In the genomic region with DNA sequence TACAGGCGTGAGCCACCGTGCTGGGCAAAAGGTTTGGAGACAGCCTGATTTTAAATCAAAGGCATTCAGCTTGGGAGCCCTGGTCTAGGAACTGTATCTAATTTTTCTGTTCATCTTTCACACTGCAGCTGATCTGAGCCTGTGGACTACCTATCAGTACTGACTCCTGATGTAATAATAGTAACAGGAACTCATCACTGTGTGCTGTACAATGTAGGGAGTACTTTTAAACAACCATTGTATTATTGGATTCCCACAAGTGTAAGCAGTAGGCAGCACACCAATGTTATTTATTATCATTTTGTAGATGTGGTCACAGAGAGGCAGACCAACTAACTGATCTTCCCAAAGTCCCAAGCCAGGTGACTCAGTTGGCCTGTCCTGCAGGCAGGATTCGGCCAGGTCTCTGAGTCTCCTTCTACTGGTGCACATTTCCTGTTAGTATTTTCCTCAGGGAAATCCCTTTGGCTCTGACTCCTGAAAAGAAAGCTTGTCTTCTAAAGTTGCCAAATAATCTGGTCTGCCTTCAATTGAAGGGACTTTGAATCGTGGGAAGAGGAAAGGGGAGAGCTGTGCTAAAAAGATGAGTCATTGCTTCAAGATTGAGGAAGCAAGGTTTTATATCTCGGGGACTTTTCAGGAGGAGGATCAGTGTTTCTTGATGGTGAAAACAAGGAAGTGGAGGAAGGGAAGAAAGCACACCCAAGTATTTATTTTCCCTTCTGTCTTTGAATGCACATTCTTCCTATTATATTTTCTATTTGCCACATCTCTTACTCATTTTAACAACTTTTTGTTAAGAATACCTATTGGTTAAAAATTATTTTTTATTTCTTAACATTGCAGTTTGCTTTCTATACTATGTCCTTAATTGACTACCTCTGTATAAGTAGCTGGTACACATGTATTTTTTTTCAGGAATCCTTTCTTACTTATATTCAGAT, we compare ENCODE assay signal across 8 cellular contexts. TPM values are rescaled to one million over a fixed set of nuclear protein-coding genes. Genes with fewer than 3 reads are reported as not detected.
DNase-seq lines count a peak whose midpoint lies in the region; ATAC-seq and TF ChIP-seq lines count a peak whose summit lies in the region.

No MANE protein-coding gene starts in this region.

- CTCF ChIA-PET in OCI-LY7 (lab: Charles Lee; ENCODE audit: unreplicated experiment) = interaction anchor here (0.5 kb wide), 1 partner anchor 45 kb away, joined by 4 read pairs; no protein-coding TSS in a partner anchor
- CTCF ChIA-PET in naive thymus-derived CD4-positive, alpha-beta T cell (lab: Charles Lee) = interaction anchor here (1.0 to 1.4 kb wide), 2 partner anchors 12 to 38 kb away, joined by 3 read pairs; no protein-coding TSS in a partner anchor

- peaks cover 57% of the 10 kb centered on the region for H3K4me1 ChIP-seq in OCI-LY7 (ENCODE audit: insufficient read depth, low read length, poor library complexity, severe bottlenecking)
- peaks cover 37 to 55% of the 10 kb centered on the region in 2 donors for H3K4me1 ChIP-seq in naive thymus-derived CD4-positive, alpha-beta T cell (ENCODE audit: control insufficient read depth in 2 of 2, insufficient read depth in 2 of 2, low read length in 2 of 2)

- H3K4me3 ChIP-seq in OCI-LY7 (ENCODE audit: low read depth, low read length, poor library complexity, severe bottlenecking) = peak overlapping the region; percentile 51
- H3K4me3 ChIP-seq in naive thymus-derived CD4-positive, alpha-beta T cell (ENCODE audit: low read length) = no peak overlapping the region

- H3K9me3 ChIP-seq in OCI-LY7 (ENCODE audit: low read length) = peaks cover 18% of the 10 kb centered on the region; the same call in 1 of the 2 replicates
- no peaks in the 10 kb centered on the region for H3K9me3 ChIP-seq in naive thymus-derived CD4-positive, alpha-beta T cell (ENCODE audit: control insufficient read depth in 2 of 3, low read length in 3 of 3)

- no peaks in the 10 kb centered on the region for H3K36me3 Mint-ChIP-seq in dendritic cell treated with granulocyte-macrophage colony-stimulating factor and Interleukin-4, amounts not matched to agents 40 ng/mL and 50 ng/mL, for 4 days (ENCODE audit: low read depth)
- peaks cover 0 to 13% (median 6%) of the 10 kb centered on the region in 5 donors for H3K36me3 Mint-ChIP-seq in naive thymus-derived CD4-positive, alpha-beta T cell

- POLR2A ChIA-PET in OCI-LY7 (lab: Charles Lee) = interaction anchor here (1.2 to 5.3 kb wide), 7 partner anchors 9 to 128 kb away, joined by 3 to 52 read pairs (median 3); no protein-coding TSS in a partner anchor
- POLR2A ChIA-PET in naive thymus-derived CD4-positive, alpha-beta T cell (lab: Charles Lee) = interaction anchor here (0.9 kb wide), 1 partner anchor 13 kb away, joined by 3 read pairs; no protein-coding TSS in a partner anchor

- no peaks in the 10 kb centered on the region for H3K9me2 ChIP-seq in OCI-LY7 (ENCODE audit: insufficient read depth, low read length)

- H2AFZ ChIP-seq in OCI-LY7 (ENCODE audit: low read length) = peak overlapping the region; percentile 75

- peak overlapping the region; percentile 58 for H3K27ac ChIP-seq in OCI-LY7 (ENCODE audit: low read depth, low read length, poor library complexity, severe bottlenecking)
- H3K27ac ChIP-seq in naive thymus-derived CD4-positive, alpha-beta T cell (ENCODE audit: low read depth, low read length) = no peak overlapping the region

- H3K79me2 ChIP-seq in OCI-LY7 (ENCODE audit: insufficient read depth, low read depth, low read length) = no peaks in the 10 kb centered on the region

- no TSS peak for BruUV-seq in OCI-LY7 (replicated peaks; lab: Mats Ljungman, UMichigan)

- H3K36me3 ChIP-seq in OCI-LY7 (ENCODE audit: insufficient read depth, low read length) = peaks cover 3% of the 10 kb centered on the region; the same call in 1 of the 2 replicates
- H3K36me3 ChIP-seq in naive thymus-derived CD4-positive, alpha-beta T cell (ENCODE audit: control insufficient read depth in 2 of 3, insufficient read depth in 3 of 3, low read length in 3 of 3) = no peaks in the 10 kb centered on the region

- no peak for TF ChIP-seq CTCF in OCI-LY7 (conservative IDR thresholded peaks at IDR 0.05; ENCODE audit: low read length)

- H3K4me3 Mint-ChIP-seq in dendritic cell treated with granulocyte-macrophage colony-stimulating factor and Interleukin-4, amounts not matched to agents 40 ng/mL and 50 ng/mL, for 4 days = peak overlapping the region; percentile 20
- peak overlapping the region in 8 of 10 donors; percentile 9 to 65 (median 48) for H3K4me3 Mint-ChIP-seq in naive thymus-derived CD4-positive, alpha-beta T cell

- peaks cover 12% of the 10 kb centered on the region for H3K9me3 Mint-ChIP-seq in dendritic cell treated with granulocyte-macrophage colony-stimulating factor and Interleukin-4, amounts not matched to agents 40 ng/mL and 50 ng/mL, for 4 days
- H3K9me3 Mint-ChIP-seq in naive thymus-derived CD4-positive, alpha-beta T cell = peaks cover 0 to 10% (median 6%) of the 10 kb centered on the region in 11 donors

- intact Hi-C loops in OCI-LY7 (cut with micrococcal nuclease; ENCODE audit: unreplicated experiment) = loop anchor here (10.0 kb wide), 1 partner anchor 1541 kb away; a partner anchor contains a TSS
- intact Hi-C loops in dendritic cell treated with granulocyte-macrophage colony-stimulating factor and Interleukin-4, amounts not matched to agents 40 ng/mL and 50 ng/mL, for 4 days (cut with micrococcal nuclease) = loop anchor here (1.0 to 2.0 kb wide), 2 partner anchors 9 to 15 kb away; a partner anchor contains a TSS
- intact Hi-C loops in naive thymus-derived CD4-positive, alpha-beta T cell (cut with micrococcal nuclease) = loop anchor here (2.0 to 10.0 kb wide), 3 partner anchors 15 to 641 kb away; a partner anchor contains a TSS

- H3K4me1 Mint-ChIP-seq in dendritic cell treated with granulocyte-macrophage colony-stimulating factor and Interleukin-4, amounts not matched to agents 40 ng/mL and 50 ng/mL, for 4 days (ENCODE audit: low read depth) = peaks cover 86% of the 10 kb centered on the region
- H3K4me1 Mint-ChIP-seq in naive thymus-derived CD4-positive, alpha-beta T cell = peaks cover 30 to 59% (median 51%) of the 10 kb centered on the region in 7 donors

- H3K27ac Mint-ChIP-seq in dendritic cell treated with granulocyte-macrophage colony-stimulating factor and Interleukin-4, amounts not matched to agents 40 ng/mL and 50 ng/mL, for 4 days = peak overlapping the region; percentile 84
- H3K27ac Mint-ChIP-seq in naive thymus-derived CD4-positive, alpha-beta T cell = peak overlapping the region in 6 of 9 donors; percentile 19 to 56 (median 42)

- DNase-seq in GM03348 (ENCODE audit: low spot score) (peak; percentile 52), OCI-LY7 (ENCODE audit: low spot score) (no peak), NCI-H2171 treated with DMSO at 0.1 percent for 48 hours (lab: John Stamatoyannopoulos, UW) (no peak), epidermal melanocyte (ENCODE audit: insufficient read length, low spot score) (no peak), NCI-H2227 (lab: John Stamatoyannopoulos, UW; ENCODE audit: unreplicated experiment) (no peak)
- DNase-seq in naive thymus-derived CD4-positive, alpha-beta T cell = no peak
- DNase-seq in activated CD4-positive, alpha-beta T cell treated with anti-CD3 and anti-CD28 coated beads for 1 hour = no peak

- H4K20me1 ChIP-seq in OCI-LY7 (ENCODE audit: insufficient read depth, low read length) = no peaks in the 10 kb centered on the region

- H3K27me3 ChIP-seq in naive thymus-derived CD4-positive, alpha-beta T cell (ENCODE audit: control insufficient read depth in 2 of 2, insufficient read depth in 2 of 2, low read length in 2 of 2) = no peaks in the 10 kb centered on the region

- ATAC-seq in naive thymus-derived CD4-positive, alpha-beta T cell = peak; percentile 64

- peak overlapping the region; percentile 76 for H3K4me2 ChIP-seq in OCI-LY7 (ENCODE audit: low read length)

- no peaks in the 10 kb centered on the region for H3K27me3 Mint-ChIP-seq in dendritic cell treated with granulocyte-macrophage colony-stimulating factor and Interleukin-4, amounts not matched to agents 40 ng/mL and 50 ng/mL, for 4 days
- peaks cover 0 to 13% (median 0%) of the 10 kb centered on the region in 5 donors for H3K27me3 Mint-ChIP-seq in naive thymus-derived CD4-positive, alpha-beta T cell

RNA-seq across cellular contexts. Expression of a gene that starts 14.6 kb away (rescaled TPM):
- 23.2 and 25.6 TPM in 2 replicates for total RNA-seq in OCI-LY7 (2014; rRNA removed; shearing (Covaris generic))
- 22.8 and 23.6 TPM in 2 replicates for total RNA-seq in OCI-LY7 (2022)
- 10 to 100 TPM; 29.2 to 90.7 (median 31.3) TPM for total RNA-seq in naive thymus-derived CD4-positive, alpha-beta T cell
- polyA plus RNA-seq in naive thymus-derived CD4-positive, alpha-beta T cell = 10 to 100 TPM; 27.9 to 32.6 TPM
